20 cellular contexts compared by ENCODE assay signal in genomic region chr22:46240917-46241316, GRCh38. TPM values are rescaled to one million over a fixed set of nuclear protein-coding genes. Genes with fewer than 3 reads are reported as not detected.
DNase-seq lines count a peak whose midpoint lies in the region; ATAC-seq and TF ChIP-seq lines count a peak whose summit lies in the region.
"Had no signal": no experiment of that assay in that cellular context is flagged by ENCODE, and none has a peak within 500 bp of the region (broad histone marks: within the 10 kb centered on the region; RNA-seq: fewer than 3 reads in every experiment).

No MANE protein-coding gene starts in this region.

- H3K27me3 ChIP-seq in BLaER1, result no peaks in the 10 kb centered on the region
- no peaks in the 10 kb centered on the region for H3K27me3 ChIP-seq in liver (ENCODE audit: control insufficient read depth in 4 of 4, insufficient read depth in 4 of 4, low read length in 3 of 4)
- H3K27me3 ChIP-seq: MG63 had no signal

- peak overlapping the region; percentile 98 for H3K4me2 ChIP-seq in BLaER1
- H3K4me2 ChIP-seq: PC-9 had no signal

- no peak overlapping the region for H3K4me3 ChIP-seq in BLaER1
- no peak overlapping the region for H3K4me3 ChIP-seq in liver (ENCODE audit: low read depth in 1 of 3, low read length in 3 of 3)
- H3K4me3 ChIP-seq: MG63, PC-9, SK-N-MC had no signal

- no peak overlapping the region for H3K4me3 Mint-ChIP-seq in T-helper 17 cell
- H3K4me3 Mint-ChIP-seq in activated CD8-positive, alpha-beta T cell treated with anti-CD3 and anti-CD28 coated beads, Interleukin-2, amount 10 ng/mL, durations not matched to agents 7 days and 5 days, result no peak overlapping the region
- H3K4me3 Mint-ChIP-seq: CD8-positive, alpha-beta memory T cell; H9 had no signal

- H3K9ac ChIP-seq in BLaER1 (peak overlapping the region; percentile 77), liver (ENCODE audit: low read depth in 1 of 2, low read length in 2 of 2) (no peak overlapping the region)

- H3K4me1 ChIP-seq in BLaER1 (peaks cover 99% of the 10 kb centered on the region), liver (ENCODE audit: control insufficient read depth in 4 of 4, insufficient read depth in 4 of 4, low read length in 3 of 4) (peaks cover 4 to 24% (median 13%) of the 10 kb centered on the region in 4 donors)

- peak; percentile 37 to 60 for TF ChIP-seq RAD21 in liver (IDR thresholded peaks at IDR 0.05)

- peak; percentile 64 for DNase-seq in HuH-7 (ENCODE audit: low spot score)
- no peak for DNase-seq in T-helper 17 cell
- DNase-seq in stimulated activated CD4-positive, alpha-beta T cell treated with anti-CD3 and anti-CD28 coated beads, Interleukin-12 subunit alpha, Interleukin-12 subunit beta, amount 100 ng/mL, for 4 hours, result no peak
- DNase-seq in SIG-M5 (lab: John Stamatoyannopoulos, UW), result no peak
- DNase-seq in SK-N-DZ (ENCODE audit: low spot score), result no peak
- DNase-seq in activated CD8-positive, alpha-beta T cell treated with anti-CD3 and anti-CD28 coated beads, Interleukin-2, amount 10 ng/mL, durations not matched to agents 7 days and 5 days, result no peak
- DNase-seq: CD8-positive, alpha-beta memory T cell; H9; Karpas-422; MG63; NCI-H1048; NCI-H1436; NCI-H1930; NCI-H226; NCI-H524; PC-9 had no signal

- no peak for ATAC-seq in T-helper 17 cell
- no peak for ATAC-seq in activated CD8-positive, alpha-beta T cell treated with anti-CD3 and anti-CD28 coated beads, Interleukin-2, amount 10 ng/mL, durations not matched to agents 7 days and 5 days

- H3K27me3 Mint-ChIP-seq in T-helper 17 cell, result no peaks in the 10 kb centered on the region
- H3K27me3 Mint-ChIP-seq in activated CD8-positive, alpha-beta T cell treated with anti-CD3 and anti-CD28 coated beads, Interleukin-2, amount 10 ng/mL, durations not matched to agents 7 days and 5 days (ENCODE audit: low read depth), result no peaks in the 10 kb centered on the region
- H3K27me3 Mint-ChIP-seq: CD8-positive, alpha-beta memory T cell had no signal

- peak overlapping the region; percentile 29 for H3K27ac Mint-ChIP-seq in T-helper 17 cell
- no peak overlapping the region for H3K27ac Mint-ChIP-seq in activated CD8-positive, alpha-beta T cell treated with anti-CD3 and anti-CD28 coated beads, Interleukin-2, amount 10 ng/mL, durations not matched to agents 7 days and 5 days
- H3K27ac Mint-ChIP-seq: H9 had no signal

- POLR2A ChIA-PET in activated CD8-positive, alpha-beta T cell treated with anti-CD3 and anti-CD28 coated beads, Interleukin-2, amount 10 ng/mL, durations not matched to agents 7 days and 5 days (lab: Charles Lee), result interaction anchor here (1.0 kb wide), 1 partner anchor 9 kb away, joined by 3 read pairs; the partner anchor contains the start of gene CDPF1

- CTCF ChIA-PET in activated CD8-positive, alpha-beta T cell treated with anti-CD3 and anti-CD28 coated beads, Interleukin-2, amount 10 ng/mL, durations not matched to agents 7 days and 5 days (lab: Charles Lee), result interaction anchor here (2.2 kb wide), 1 partner anchor 235 kb away, joined by 5 read pairs; no protein-coding TSS in a partner anchor

- H3K9me3 Mint-ChIP-seq in activated CD8-positive, alpha-beta T cell treated with anti-CD3 and anti-CD28 coated beads, Interleukin-2, amount 10 ng/mL, durations not matched to agents 7 days and 5 days (ENCODE audit: insufficient read depth), result no peaks in the 10 kb centered on the region
- H3K9me3 Mint-ChIP-seq: CD8-positive, alpha-beta memory T cell had no signal

- H3K9me3 ChIP-seq in BLaER1 (no peaks in the 10 kb centered on the region), T-helper 17 cell (ENCODE audit: control insufficient read depth, low read length, poor library complexity, severe bottlenecking) (no peaks in the 10 kb centered on the region), liver (ENCODE audit: control insufficient read depth in 4 of 4, low read length in 3 of 4) (no peaks in the 10 kb centered on the region)
- H3K9me3 ChIP-seq: MG63 had no signal

- no peak for TF ChIP-seq CTCF in liver (IDR thresholded peaks at IDR 0.05; ENCODE audit: low read depth, low read length, missing input control)

- WGBS in liver, result 42% methylated on average over 6 of the region's 6 CpGs

- peaks cover 37% of the 10 kb centered on the region for H3K36me3 ChIP-seq in BLaER1
- peaks cover 11 to 34% (median 27%) of the 10 kb centered on the region in 4 donors for H3K36me3 ChIP-seq in liver (ENCODE audit: control insufficient read depth in 4 of 4, insufficient read depth in 3 of 4, low read depth in 1 of 4, low read length in 3 of 4)

- peaks cover 7% of the 10 kb centered on the region for H3K4me1 Mint-ChIP-seq in T-helper 17 cell
- peaks cover 32% of the 10 kb centered on the region for H3K4me1 Mint-ChIP-seq in activated CD8-positive, alpha-beta T cell treated with anti-CD3 and anti-CD28 coated beads, Interleukin-2, amount 10 ng/mL, durations not matched to agents 7 days and 5 days (ENCODE audit: low read depth)
- H3K4me1 Mint-ChIP-seq: H9 had no signal

- no peaks in the 10 kb centered on the region for H4K20me1 ChIP-seq in BLaER1

- peaks cover 3% of the 10 kb centered on the region for H3K36me3 Mint-ChIP-seq in T-helper 17 cell (ENCODE audit: low read depth)
- H3K36me3 Mint-ChIP-seq in activated CD8-positive, alpha-beta T cell treated with anti-CD3 and anti-CD28 coated beads, Interleukin-2, amount 10 ng/mL, durations not matched to agents 7 days and 5 days (ENCODE audit: low read depth), result peaks cover 39% of the 10 kb centered on the region

- H3K27ac ChIP-seq in BLaER1, result peak overlapping the region; percentile 97
- no peak overlapping the region for H3K27ac ChIP-seq in liver (ENCODE audit: low read depth in 1 of 2, low read length in 2 of 2)
- H3K27ac ChIP-seq: PC-9, SK-N-MC had no signal

TF ChIP-seq in liver, 16 proteins besides CTCF, POLR2A, EP300 and RAD21 (continues in another document):
- TF ChIP-seq, protein P1, sequence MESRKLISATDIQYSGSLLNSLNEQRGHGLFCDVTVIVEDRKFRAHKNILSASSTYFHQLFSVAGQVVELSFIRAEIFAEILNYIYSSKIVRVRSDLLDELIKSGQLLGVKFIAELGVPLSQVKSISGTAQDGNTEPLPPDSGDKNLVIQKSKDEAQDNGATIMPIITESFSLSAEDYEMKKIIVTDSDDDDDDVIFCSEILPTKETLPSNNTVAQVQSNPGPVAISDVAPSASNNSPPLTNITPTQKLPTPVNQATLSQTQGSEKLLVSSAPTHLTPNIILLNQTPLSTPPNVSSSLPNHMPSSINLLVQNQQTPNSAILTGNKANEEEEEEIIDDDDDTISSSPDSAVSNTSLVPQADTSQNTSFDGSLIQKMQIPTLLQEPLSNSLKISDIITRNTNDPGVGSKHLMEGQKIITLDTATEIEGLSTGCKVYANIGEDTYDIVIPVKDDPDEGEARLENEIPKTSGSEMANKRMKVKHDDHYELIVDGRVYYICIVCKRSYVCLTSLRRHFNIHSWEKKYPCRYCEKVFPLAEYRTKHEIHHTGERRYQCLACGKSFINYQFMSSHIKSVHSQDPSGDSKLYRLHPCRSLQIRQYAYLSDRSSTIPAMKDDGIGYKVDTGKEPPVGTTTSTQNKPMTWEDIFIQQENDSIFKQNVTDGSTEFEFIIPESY (IDR thresholded peaks at IDR 0.05), result peak; percentile 53
- no peak for TF ChIP-seq ATF3 (IDR thresholded peaks at IDR 0.05)

RNA-seq across cellular contexts. Expression of gene CDPF1, which starts 9.2 kb away (rescaled TPM):
- total RNA-seq in T-helper 17 cell (1 to 10 TPM; 3.5 to 4.3 TPM), liver (1 to 10 TPM; 4.4 to 6.1 TPM)
- 1 to 10 TPM; 3.9 to 6.6 TPM for polyA plus RNA-seq in liver
- 37.1 and 38.6 TPM in 2 replicates for polyA plus RNA-seq in SK-N-DZ (2014; cell fraction: cytosol; rRNA removed)
- polyA plus RNA-seq in SK-N-DZ (2014; cell fraction: nucleus; rRNA removed), result 36.0 and 41.9 TPM in 2 replicates
- 10 to 100 TPM; 11.6 to 11.7 TPM for total RNA-seq in activated CD8-positive, alpha-beta T cell treated with anti-CD3 and anti-CD28 coated beads, Interleukin-2, amount 10 ng/mL, durations not matched to agents 7 days and 5 days

RNA-seq across cellular contexts. Expression of gene PKDREJ, which starts 22.2 kb away (rescaled TPM):
- total RNA-seq in T-helper 17 cell, result not detected
- total RNA-seq in liver, result under 1 TPM; under 0.01 to 0.05 TPM
- polyA plus RNA-seq in liver, result under 1 TPM; 0.01 to 0.03 TPM
- polyA plus RNA-seq in SK-N-DZ (2014; cell fraction: cytosol; rRNA removed), result not detected in 2 replicates
- not detected in 2 replicates for polyA plus RNA-seq in SK-N-DZ (2014; cell fraction: nucleus; rRNA removed)
- not detected for total RNA-seq in activated CD8-positive, alpha-beta T cell treated with anti-CD3 and anti-CD28 coated beads, Interleukin-2, amount 10 ng/mL, durations not matched to agents 7 days and 5 days
- total RNA-seq: A673; CD8-positive, alpha-beta memory T cell; PC-9 had no signal

RNA-seq across cellular contexts. Expression of gene TTC38, which starts 26.9 kb away (rescaled TPM):
- total RNA-seq in T-helper 17 cell (1 to 10 TPM; 4.3 to 7.1 TPM), liver (100 to 1,000 TPM in 1 of 2 donors, 10 to 100 TPM in 1; 63.9 to 389 TPM)
- polyA plus RNA-seq in liver, result 100 to 1,000 TPM; 117 to 138 TPM
- 21.8 and 27.4 TPM in 2 replicates for polyA plus RNA-seq in SK-N-DZ (2014; cell fraction: cytosol; rRNA removed)
- 34.4 and 46.3 TPM in 2 replicates for polyA plus RNA-seq in SK-N-DZ (2014; cell fraction: nucleus; rRNA removed)
- 10 to 100 TPM; 20.0 to 25.1 TPM for total RNA-seq in activated CD8-positive, alpha-beta T cell treated with anti-CD3 and anti-CD28 coated beads, Interleukin-2, amount 10 ng/mL, durations not matched to agents 7 days and 5 days

RNA-seq across cellular contexts. Expression of gene GTSE1, which starts 55.8 kb away (rescaled TPM):
- total RNA-seq in T-helper 17 cell (under 1 TPM; 0.25 to 0.57 TPM), liver (10 to 100 TPM in 1 of 2 donors, under 1 TPM in 1; 0.17 to 13.9 TPM)
- polyA plus RNA-seq in liver, result 1 to 10 TPM in 1 of 2 donors, under 1 TPM in 1; 0.38 to 1.3 TPM
- 40.7 and 47.4 TPM in 2 replicates for polyA plus RNA-seq in SK-N-DZ (2014; cell fraction: cytosol; rRNA removed)
- 44.9 and 69.3 TPM in 2 replicates for polyA plus RNA-seq in SK-N-DZ (2014; cell fraction: nucleus; rRNA removed)
- 100 to 1,000 TPM; 111 to 114 TPM for total RNA-seq in activated CD8-positive, alpha-beta T cell treated with anti-CD3 and anti-CD28 coated beads, Interleukin-2, amount 10 ng/mL, durations not matched to agents 7 days and 5 days
